In the genomic region with DNA sequence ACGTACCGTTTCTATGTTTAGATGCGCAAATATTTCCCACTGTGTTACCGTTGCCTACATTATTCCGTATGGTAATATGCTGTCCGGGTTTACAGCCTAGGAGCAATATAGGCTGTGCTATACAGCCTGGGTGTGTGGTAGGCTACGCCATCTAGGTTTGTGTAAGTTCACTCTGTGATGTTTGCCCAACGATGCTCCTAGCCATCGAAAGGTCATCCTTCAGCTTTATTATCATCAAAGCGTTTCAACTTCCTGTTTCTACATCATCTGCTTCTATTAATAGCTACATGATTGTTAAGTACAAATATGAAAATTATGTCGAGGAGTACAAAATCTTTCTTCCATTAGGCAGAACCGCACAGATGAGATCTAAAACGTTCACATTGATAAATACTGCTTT, we compare ENCODE assay signal across 1 cellular context.
TF ChIP-seq lines count a peak whose summit lies in the region.

No MANE protein-coding gene starts in this region.

TF ChIP-seq in K562, 482 proteins besides CTCF, POLR2A, EP300 and RAD21 (continued from another document):
- TF ChIP-seq, protein P1, sequence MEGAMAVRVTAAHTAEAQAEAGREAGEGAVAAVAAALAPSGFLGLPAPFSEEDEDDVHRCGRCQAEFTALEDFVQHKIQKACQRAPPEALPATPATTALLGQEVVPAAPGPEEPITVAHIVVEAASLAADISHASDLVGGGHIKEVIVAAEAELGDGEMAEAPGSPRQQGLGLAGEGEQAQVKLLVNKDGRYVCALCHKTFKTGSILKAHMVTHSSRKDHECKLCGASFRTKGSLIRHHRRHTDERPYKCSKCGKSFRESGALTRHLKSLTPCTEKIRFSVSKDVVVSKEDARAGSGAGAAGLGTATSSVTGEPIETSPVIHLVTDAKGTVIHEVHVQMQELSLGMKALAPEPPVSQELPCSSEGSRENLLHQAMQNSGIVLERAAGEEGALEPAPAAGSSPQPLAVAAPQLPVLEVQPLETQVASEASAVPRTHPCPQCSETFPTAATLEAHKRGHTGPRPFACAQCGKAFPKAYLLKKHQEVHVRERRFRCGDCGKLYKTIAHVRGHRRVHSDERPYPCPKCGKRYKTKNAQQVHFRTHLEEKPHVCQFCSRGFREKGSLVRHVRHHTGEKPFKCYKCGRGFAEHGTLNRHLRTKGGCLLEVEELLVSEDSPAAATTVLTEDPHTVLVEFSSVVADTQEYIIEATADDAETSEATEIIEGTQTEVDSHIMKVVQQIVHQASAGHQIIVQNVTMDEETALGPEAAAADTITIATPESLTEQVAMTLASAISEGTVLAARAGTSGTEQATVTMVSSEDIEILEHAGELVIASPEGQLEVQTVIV (CRISPR knock-in tag; IDR thresholded peaks at IDR 0.05; ENCODE audit: borderline replicate concordance): no peak
- TF ChIP-seq KLF13 (tag; IDR thresholded peaks at IDR 0.05; ENCODE audit: borderline replicate concordance, low read depth) (no peak), TCF7 (IDR thresholded peaks at IDR 0.05; ENCODE audit: borderline replicate concordance) (no peak), SMC3 (conservative IDR thresholded peaks at IDR 0.05; ENCODE audit: insufficient read depth, low read depth, low read length) (no peak), CTBP1 (IDR thresholded peaks at IDR 0.05; ENCODE audit: borderline replicate concordance) (peak; percentile 51; the same call in 1 of the 2 replicates), EP400 (IDR thresholded peaks at IDR 0.05) (no peak), ZNF586 (CRISPR knock-in tag; conservative IDR thresholded peaks at IDR 0.05) (no peak), NFE2 (IDR thresholded peaks at IDR 0.05; ENCODE audit: low read depth) (no peak), NR2C2 (CRISPR knock-in tag; IDR thresholded peaks at IDR 0.05) (no peak), NR2C2 (tag; IDR thresholded peaks at IDR 0.05) (peak; percentile 41; the same call in 1 of the 2 replicates), ETS2 (tag; IDR thresholded peaks at IDR 0.05; ENCODE audit: borderline replicate concordance, poor library complexity, severe bottlenecking) (no peak), MECOM (CRISPR knock-in tag; IDR thresholded peaks at IDR 0.05) (no peak), RBM39 (optimal IDR thresholded peaks at IDR 0.05; ENCODE audit: low read depth, low read length) (no peak), HDGF (IDR thresholded peaks at IDR 0.05) (no peak), ESRRA (IDR thresholded peaks at IDR 0.05; ENCODE audit: borderline replicate concordance, low read depth) (0 out of 2 replicates have a peak, but pooled peaks have one; percentile 11)
- TF ChIP-seq, protein P2, sequence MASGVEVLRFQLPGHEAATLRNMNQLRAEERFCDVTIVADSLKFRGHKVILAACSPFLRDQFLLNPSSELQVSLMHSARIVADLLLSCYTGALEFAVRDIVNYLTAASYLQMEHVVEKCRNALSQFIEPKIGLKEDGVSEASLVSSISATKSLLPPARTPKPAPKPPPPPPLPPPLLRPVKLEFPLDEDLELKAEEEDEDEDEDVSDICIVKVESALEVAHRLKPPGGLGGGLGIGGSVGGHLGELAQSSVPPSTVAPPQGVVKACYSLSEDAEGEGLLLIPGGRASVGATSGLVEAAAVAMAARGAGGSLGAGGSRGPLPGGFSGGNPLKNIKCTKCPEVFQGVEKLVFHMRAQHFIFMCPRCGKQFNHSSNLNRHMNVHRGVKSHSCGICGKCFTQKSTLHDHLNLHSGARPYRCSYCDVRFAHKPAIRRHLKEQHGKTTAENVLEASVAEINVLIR (CRISPR knock-in tag; IDR thresholded peaks at IDR 0.05): no peak
- TF ChIP-seq, protein P3, sequence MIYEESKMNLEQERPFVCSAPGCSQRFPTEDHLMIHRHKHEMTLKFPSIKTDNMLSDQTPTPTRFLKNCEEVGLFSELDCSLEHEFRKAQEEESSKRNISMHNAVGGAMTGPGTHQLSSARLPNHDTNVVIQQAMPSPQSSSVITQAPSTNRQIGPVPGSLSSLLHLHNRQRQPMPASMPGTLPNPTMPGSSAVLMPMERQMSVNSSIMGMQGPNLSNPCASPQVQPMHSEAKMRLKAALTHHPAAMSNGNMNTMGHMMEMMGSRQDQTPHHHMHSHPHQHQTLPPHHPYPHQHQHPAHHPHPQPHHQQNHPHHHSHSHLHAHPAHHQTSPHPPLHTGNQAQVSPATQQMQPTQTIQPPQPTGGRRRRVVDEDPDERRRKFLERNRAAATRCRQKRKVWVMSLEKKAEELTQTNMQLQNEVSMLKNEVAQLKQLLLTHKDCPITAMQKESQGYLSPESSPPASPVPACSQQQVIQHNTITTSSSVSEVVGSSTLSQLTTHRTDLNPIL (CRISPR knock-in tag; IDR thresholded peaks at IDR 0.05): no peak
- TF ChIP-seq, protein P4, sequence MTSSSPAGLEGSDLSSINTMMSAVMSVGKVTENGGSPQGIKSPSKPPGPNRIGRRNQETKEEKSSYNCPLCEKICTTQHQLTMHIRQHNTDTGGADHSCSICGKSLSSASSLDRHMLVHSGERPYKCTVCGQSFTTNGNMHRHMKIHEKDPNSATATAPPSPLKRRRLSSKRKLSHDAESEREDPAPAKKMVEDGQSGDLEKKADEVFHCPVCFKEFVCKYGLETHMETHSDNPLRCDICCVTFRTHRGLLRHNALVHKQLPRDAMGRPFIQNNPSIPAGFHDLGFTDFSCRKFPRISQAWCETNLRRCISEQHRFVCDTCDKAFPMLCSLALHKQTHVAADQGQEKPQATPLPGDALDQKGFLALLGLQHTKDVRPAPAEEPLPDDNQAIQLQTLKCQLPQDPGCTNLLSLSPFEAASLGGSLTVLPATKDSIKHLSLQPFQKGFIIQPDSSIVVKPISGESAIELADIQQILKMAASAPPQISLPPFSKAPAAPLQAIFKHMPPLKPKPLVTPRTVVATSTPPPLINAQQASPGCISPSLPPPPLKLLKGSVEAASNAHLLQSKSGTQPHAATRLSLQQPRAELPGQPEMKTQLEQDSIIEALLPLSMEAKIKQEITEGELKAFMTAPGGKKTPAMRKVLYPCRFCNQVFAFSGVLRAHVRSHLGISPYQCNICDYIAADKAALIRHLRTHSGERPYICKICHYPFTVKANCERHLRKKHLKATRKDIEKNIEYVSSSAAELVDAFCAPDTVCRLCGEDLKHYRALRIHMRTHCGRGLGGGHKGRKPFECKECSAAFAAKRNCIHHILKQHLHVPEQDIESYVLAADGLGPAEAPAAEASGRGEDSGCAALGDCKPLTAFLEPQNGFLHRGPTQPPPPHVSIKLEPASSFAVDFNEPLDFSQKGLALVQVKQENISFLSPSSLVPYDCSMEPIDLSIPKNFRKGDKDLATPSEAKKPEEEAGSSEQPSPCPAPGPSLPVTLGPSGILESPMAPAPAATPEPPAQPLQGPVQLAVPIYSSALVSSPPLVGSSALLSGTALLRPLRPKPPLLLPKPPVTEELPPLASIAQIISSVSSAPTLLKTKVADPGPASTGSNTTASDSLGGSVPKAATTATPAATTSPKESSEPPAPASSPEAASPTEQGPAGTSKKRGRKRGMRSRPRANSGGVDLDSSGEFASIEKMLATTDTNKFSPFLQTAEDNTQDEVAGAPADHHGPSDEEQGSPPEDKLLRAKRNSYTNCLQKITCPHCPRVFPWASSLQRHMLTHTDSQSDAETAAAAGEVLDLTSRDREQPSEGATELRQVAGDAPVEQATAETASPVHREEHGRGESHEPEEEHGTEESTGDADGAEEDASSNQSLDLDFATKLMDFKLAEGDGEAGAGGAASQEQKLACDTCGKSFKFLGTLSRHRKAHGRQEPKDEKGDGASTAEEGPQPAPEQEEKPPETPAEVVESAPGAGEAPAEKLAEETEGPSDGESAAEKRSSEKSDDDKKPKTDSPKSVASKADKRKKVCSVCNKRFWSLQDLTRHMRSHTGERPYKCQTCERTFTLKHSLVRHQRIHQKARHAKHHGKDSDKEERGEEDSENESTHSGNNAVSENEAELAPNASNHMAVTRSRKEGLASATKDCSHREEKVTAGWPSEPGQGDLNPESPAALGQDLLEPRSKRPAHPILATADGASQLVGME (CRISPR knock-in tag; IDR thresholded peaks at IDR 0.05): 0 out of 2 replicates have a peak, but pooled peaks have one; percentile 16
- TF ChIP-seq, protein P5, sequence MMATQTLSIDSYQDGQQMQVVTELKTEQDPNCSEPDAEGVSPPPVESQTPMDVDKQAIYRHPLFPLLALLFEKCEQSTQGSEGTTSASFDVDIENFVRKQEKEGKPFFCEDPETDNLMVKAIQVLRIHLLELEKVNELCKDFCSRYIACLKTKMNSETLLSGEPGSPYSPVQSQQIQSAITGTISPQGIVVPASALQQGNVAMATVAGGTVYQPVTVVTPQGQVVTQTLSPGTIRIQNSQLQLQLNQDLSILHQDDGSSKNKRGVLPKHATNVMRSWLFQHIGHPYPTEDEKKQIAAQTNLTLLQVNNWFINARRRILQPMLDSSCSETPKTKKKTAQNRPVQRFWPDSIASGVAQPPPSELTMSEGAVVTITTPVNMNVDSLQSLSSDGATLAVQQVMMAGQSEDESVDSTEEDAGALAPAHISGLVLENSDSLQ (IDR thresholded peaks at IDR 0.05): no peak
- TF ChIP-seq, protein P6, sequence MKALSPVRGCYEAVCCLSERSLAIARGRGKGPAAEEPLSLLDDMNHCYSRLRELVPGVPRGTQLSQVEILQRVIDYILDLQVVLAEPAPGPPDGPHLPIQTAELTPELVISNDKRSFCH (CRISPR knock-in tag; IDR thresholded peaks at IDR 0.05): no peak
- TF ChIP-seq, protein P6 (tag; IDR thresholded peaks at IDR 0.05): peak; percentile 92
